In the genomic region with DNA sequence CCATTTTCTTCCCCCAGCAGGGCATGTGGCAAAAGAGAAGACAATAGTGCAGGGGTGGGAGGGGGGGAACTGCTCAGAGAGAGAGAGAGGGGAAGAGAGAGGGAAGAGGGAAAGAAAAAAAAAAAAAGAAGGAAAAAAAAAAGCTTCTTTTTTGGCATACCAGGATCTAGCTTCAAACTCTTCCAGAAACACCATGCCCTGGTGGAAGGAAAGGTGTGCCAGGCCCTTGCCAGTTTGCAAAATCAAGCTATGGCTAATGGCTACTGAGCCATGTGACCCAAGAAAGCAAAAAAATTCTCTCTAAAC, we compare ENCODE assay signal across 8 cellular contexts. TPM values are rescaled to one million over a fixed set of nuclear protein-coding genes. Genes with fewer than 3 reads are reported as not detected.
A peak's percentile ranks its signal among the peaks of the same experiment; 100 is the strongest.
DNase-seq lines count a peak whose midpoint lies in the region; ATAC-seq and TF ChIP-seq lines count a peak whose summit lies in the region.

No MANE protein-coding gene starts in this region.

- peak overlapping the region; percentile 92 to 98 for H3K27ac ChIP-seq in liver (ENCODE audit: low read depth in 1 of 2, low read length in 2 of 2)
- peak overlapping the region; percentile 97 to 100 for H3K27ac ChIP-seq in thoracic aorta

- H3K36me3 ChIP-seq in liver (ENCODE audit: control insufficient read depth in 4 of 4, insufficient read depth in 3 of 4, low read depth in 1 of 4, low read length in 3 of 4) (no peaks in the 10 kb centered on the region), thoracic aorta (no peaks in the 10 kb centered on the region)

- peaks cover 41% of the 10 kb centered on the region for H3K4me1 Mint-ChIP-seq in activated T-cell treated with anti-CD3 and anti-CD28 coated beads, Interleukin-2, amount 50 U/mL, for 24 hours (ENCODE audit: low read depth)
- peaks cover 39% of the 10 kb centered on the region for H3K4me1 Mint-ChIP-seq in activated naive CD8-positive, alpha-beta T cell treated with anti-CD3 and anti-CD28 coated beads, Interleukin-2, amount 50 U/mL, for 24 hours

- TF ChIP-seq RAD21 in liver (IDR thresholded peaks at IDR 0.05): no peak

- no peaks in the 10 kb centered on the region for H3K27me3 ChIP-seq in liver (ENCODE audit: control insufficient read depth in 4 of 4, insufficient read depth in 4 of 4, low read length in 3 of 4)
- no peaks in the 10 kb centered on the region for H3K27me3 ChIP-seq in thoracic aorta (replicated peaks; ENCODE audit: insufficient read depth)

- H3K9ac ChIP-seq in liver (ENCODE audit: low read depth in 1 of 2, low read length in 2 of 2): peak overlapping the region in 1 of 2 donors; percentile 45

- peaks cover 45% of the 10 kb centered on the region for H3K36me3 Mint-ChIP-seq in activated T-cell treated with anti-CD3 and anti-CD28 coated beads, Interleukin-2, amount 50 U/mL, for 24 hours (ENCODE audit: low read depth)
- peaks cover 12% of the 10 kb centered on the region for H3K36me3 Mint-ChIP-seq in activated naive CD8-positive, alpha-beta T cell treated with anti-CD3 and anti-CD28 coated beads, Interleukin-2, amount 50 U/mL, for 24 hours (ENCODE audit: low read depth)

- no peak for ATAC-seq in activated naive CD8-positive, alpha-beta T cell treated with anti-CD3 and anti-CD28 coated beads, Interleukin-2, amount 50 U/mL, for 24 hours
- ATAC-seq in thoracic aorta (ENCODE audit: insufficient number of reproducible peaks, low FRiP score, low read depth) (no peak), GM18870 (IDR thresholded peaks at IDR 0.05; ENCODE audit: unreplicated experiment) (no peak)

- DNase-seq in activated T-cell treated with anti-CD3 and anti-CD28 coated beads, Interleukin-2, amount 50 U/mL, for 24 hours: no peak
- no peak for DNase-seq in activated T-cell treated with anti-CD3 and anti-CD28 coated beads, Interleukin-2, amount 50 U/mL, for 1 hour
- DNase-seq in activated naive CD8-positive, alpha-beta T cell treated with anti-CD3 and anti-CD28 coated beads, Interleukin-2, amount 50 U/mL, for 24 hours: no peak
- DNase-seq in thoracic aorta (ENCODE audit: low spot score) (no peak), DMS79 (lab: John Stamatoyannopoulos, UW) (no peak)
- DNase-seq in effector CD8-positive, alpha-beta T cell (lab: John Stamatoyannopoulos, UW): no peak

- H3K4me1 ChIP-seq in liver (ENCODE audit: control insufficient read depth in 4 of 4, insufficient read depth in 4 of 4, low read length in 3 of 4): peaks cover 30 to 90% (median 63%) of the 10 kb centered on the region in 4 donors
- H3K4me1 ChIP-seq in thoracic aorta (ENCODE audit: control insufficient read depth in 1 of 2, low read depth in 2 of 2): peaks cover 92 to 98% of the 10 kb centered on the region in 2 donors

- peak overlapping the region; percentile 98 for H3K27ac Mint-ChIP-seq in activated T-cell treated with anti-CD3 and anti-CD28 coated beads, Interleukin-2, amount 50 U/mL, for 24 hours
- peak overlapping the region; percentile 96 for H3K27ac Mint-ChIP-seq in activated naive CD8-positive, alpha-beta T cell treated with anti-CD3 and anti-CD28 coated beads, Interleukin-2, amount 50 U/mL, for 24 hours

- H3K9me3 Mint-ChIP-seq in activated T-cell treated with anti-CD3 and anti-CD28 coated beads, Interleukin-2, amount 50 U/mL, for 24 hours: no peaks in the 10 kb centered on the region
- no peaks in the 10 kb centered on the region for H3K9me3 Mint-ChIP-seq in activated naive CD8-positive, alpha-beta T cell treated with anti-CD3 and anti-CD28 coated beads, Interleukin-2, amount 50 U/mL, for 24 hours

- TF ChIP-seq CTCF in liver (IDR thresholded peaks at IDR 0.05; ENCODE audit: low read depth, low read length, missing input control): no peak
- TF ChIP-seq CTCF in thoracic aorta (IDR thresholded peaks at IDR 0.05): no peak

- H3K9me3 ChIP-seq in liver (ENCODE audit: control insufficient read depth in 4 of 4, low read length in 3 of 4) (no peaks in the 10 kb centered on the region), thoracic aorta (no peaks in the 10 kb centered on the region)

- peak overlapping the region; percentile 92 for H3K4me3 Mint-ChIP-seq in activated T-cell treated with anti-CD3 and anti-CD28 coated beads, Interleukin-2, amount 50 U/mL, for 24 hours
- H3K4me3 Mint-ChIP-seq in activated naive CD8-positive, alpha-beta T cell treated with anti-CD3 and anti-CD28 coated beads, Interleukin-2, amount 50 U/mL, for 24 hours: peak overlapping the region; percentile 94

- no peaks in the 10 kb centered on the region for H3K27me3 Mint-ChIP-seq in activated T-cell treated with anti-CD3 and anti-CD28 coated beads, Interleukin-2, amount 50 U/mL, for 24 hours
- H3K27me3 Mint-ChIP-seq in activated naive CD8-positive, alpha-beta T cell treated with anti-CD3 and anti-CD28 coated beads, Interleukin-2, amount 50 U/mL, for 24 hours: no peaks in the 10 kb centered on the region

- H3K4me3 ChIP-seq in liver (ENCODE audit: low read depth in 1 of 3, low read length in 3 of 3) (peak overlapping the region in 1 of 3 donors; percentile 0), thoracic aorta (no peak overlapping the region)

TF ChIP-seq in liver, 16 proteins besides CTCF, POLR2A, EP300 and RAD21:
- TF ChIP-seq YY1 (IDR thresholded peaks at IDR 0.05) (no peak), SP1 (IDR thresholded peaks at IDR 0.05) (no peak), FOXA2 (IDR thresholded peaks at IDR 0.05) (no peak), GABPA (IDR thresholded peaks at IDR 0.05 in 1 of 2, conservative IDR thresholded peaks at IDR 0.05 in 1 of 2) (no peak), TAF1 (conservative IDR thresholded peaks at IDR 0.05) (no peak), HNF4A (conservative IDR thresholded peaks at IDR 0.05) (no peak), JUND (IDR thresholded peaks at IDR 0.05) (no peak), RXRA (IDR thresholded peaks at IDR 0.05) (no peak), NR2F2 (IDR thresholded peaks at IDR 0.05) (no peak), EGR1 (IDR thresholded peaks at IDR 0.05; ENCODE audit: low read depth in 2 of 2) (no peak), FOXA1 (IDR thresholded peaks at IDR 0.05) (no peak), HNF4G (IDR thresholded peaks at IDR 0.05) (no peak)
- TF ChIP-seq, protein P1, sequence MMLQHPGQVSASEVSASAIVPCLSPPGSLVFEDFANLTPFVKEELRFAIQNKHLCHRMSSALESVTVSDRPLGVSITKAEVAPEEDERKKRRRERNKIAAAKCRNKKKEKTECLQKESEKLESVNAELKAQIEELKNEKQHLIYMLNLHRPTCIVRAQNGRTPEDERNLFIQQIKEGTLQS (IDR thresholded peaks at IDR 0.05): no peak
- TF ChIP-seq, protein P2, sequence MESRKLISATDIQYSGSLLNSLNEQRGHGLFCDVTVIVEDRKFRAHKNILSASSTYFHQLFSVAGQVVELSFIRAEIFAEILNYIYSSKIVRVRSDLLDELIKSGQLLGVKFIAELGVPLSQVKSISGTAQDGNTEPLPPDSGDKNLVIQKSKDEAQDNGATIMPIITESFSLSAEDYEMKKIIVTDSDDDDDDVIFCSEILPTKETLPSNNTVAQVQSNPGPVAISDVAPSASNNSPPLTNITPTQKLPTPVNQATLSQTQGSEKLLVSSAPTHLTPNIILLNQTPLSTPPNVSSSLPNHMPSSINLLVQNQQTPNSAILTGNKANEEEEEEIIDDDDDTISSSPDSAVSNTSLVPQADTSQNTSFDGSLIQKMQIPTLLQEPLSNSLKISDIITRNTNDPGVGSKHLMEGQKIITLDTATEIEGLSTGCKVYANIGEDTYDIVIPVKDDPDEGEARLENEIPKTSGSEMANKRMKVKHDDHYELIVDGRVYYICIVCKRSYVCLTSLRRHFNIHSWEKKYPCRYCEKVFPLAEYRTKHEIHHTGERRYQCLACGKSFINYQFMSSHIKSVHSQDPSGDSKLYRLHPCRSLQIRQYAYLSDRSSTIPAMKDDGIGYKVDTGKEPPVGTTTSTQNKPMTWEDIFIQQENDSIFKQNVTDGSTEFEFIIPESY (IDR thresholded peaks at IDR 0.05): no peak
- TF ChIP-seq, protein P3, sequence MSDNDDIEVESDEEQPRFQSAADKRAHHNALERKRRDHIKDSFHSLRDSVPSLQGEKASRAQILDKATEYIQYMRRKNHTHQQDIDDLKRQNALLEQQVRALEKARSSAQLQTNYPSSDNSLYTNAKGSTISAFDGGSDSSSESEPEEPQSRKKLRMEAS (IDR thresholded peaks at IDR 0.05): no peak
- TF ChIP-seq, protein P4, sequence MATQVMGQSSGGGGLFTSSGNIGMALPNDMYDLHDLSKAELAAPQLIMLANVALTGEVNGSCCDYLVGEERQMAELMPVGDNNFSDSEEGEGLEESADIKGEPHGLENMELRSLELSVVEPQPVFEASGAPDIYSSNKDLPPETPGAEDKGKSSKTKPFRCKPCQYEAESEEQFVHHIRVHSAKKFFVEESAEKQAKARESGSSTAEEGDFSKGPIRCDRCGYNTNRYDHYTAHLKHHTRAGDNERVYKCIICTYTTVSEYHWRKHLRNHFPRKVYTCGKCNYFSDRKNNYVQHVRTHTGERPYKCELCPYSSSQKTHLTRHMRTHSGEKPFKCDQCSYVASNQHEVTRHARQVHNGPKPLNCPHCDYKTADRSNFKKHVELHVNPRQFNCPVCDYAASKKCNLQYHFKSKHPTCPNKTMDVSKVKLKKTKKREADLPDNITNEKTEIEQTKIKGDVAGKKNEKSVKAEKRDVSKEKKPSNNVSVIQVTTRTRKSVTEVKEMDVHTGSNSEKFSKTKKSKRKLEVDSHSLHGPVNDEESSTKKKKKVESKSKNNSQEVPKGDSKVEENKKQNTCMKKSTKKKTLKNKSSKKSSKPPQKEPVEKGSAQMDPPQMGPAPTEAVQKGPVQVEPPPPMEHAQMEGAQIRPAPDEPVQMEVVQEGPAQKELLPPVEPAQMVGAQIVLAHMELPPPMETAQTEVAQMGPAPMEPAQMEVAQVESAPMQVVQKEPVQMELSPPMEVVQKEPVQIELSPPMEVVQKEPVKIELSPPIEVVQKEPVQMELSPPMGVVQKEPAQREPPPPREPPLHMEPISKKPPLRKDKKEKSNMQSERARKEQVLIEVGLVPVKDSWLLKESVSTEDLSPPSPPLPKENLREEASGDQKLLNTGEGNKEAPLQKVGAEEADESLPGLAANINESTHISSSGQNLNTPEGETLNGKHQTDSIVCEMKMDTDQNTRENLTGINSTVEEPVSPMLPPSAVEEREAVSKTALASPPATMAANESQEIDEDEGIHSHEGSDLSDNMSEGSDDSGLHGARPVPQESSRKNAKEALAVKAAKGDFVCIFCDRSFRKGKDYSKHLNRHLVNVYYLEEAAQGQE (IDR thresholded peaks at IDR 0.05): no peak

RNA-seq across cellular contexts. Expression of a gene that starts 0.3 kb away (rescaled TPM):
- total RNA-seq in liver: 10 to 100 TPM in 1 of 2 donors, 1 to 10 TPM in 1; 9.3 to 23.5 TPM
- 1 to 10 TPM; 3.3 to 4.4 TPM for polyA plus RNA-seq in liver
- 10 to 100 TPM; 17.9 to 27.2 TPM for total RNA-seq in thoracic aorta
